9 cellular contexts compared by ENCODE assay signal in the genomic region with DNA sequence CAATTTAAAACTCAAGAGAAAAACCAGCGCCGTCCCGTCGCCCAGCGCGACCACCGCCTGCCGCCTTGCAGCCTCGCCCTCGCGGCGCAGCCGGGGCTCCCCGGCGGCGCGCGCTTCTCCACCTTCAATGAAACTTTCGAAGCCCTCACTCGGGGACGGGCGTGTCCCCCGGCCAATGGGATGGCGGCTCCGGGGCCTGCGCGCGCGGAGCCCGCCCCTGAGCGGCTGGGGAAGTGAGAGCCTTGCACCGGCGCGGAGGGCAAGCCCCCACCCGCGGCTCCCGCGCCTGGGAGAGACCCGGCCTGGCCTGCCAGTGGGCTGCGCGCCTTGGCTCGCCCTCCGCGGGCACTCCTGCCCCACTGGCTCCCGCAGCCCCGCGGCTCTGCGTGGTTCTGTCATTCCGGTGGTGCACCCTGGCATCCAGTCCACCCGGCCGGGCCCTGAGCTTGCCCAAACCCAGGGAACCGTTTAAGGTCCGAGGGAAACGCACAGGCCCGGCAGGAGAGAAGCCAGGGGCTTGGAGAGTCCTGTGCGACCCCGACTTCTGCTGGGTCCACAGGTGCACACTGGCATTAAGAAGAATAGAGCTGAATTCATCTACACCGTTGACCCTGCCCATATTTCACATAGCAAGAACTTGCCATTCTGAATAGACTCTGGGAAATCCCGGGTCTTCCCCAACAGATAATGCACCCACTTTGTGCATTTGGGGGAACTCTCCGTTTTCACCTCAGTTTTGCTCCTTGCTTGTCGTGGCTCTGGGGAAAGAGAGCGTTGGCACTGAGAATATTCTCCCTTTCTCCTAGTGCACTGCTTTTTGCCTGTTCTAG. TPM values are rescaled to one million over a fixed set of nuclear protein-coding genes. Genes with fewer than 3 reads are reported as not detected.
DNase-seq lines count a peak whose midpoint lies in the region; ATAC-seq and TF ChIP-seq lines count a peak whose summit lies in the region.
"Had no signal": no experiment of that assay in that cellular context is flagged by ENCODE, and none has a peak within 500 bp of the region (broad histone marks: within the 10 kb centered on the region; RNA-seq: fewer than 3 reads in every experiment).

TSS of gene PIEZO2 (minus strand) at position 129 of the 830 bp plus-strand sequence. CDS start 981 bp downstream, outside the sequence.

- peak; percentile 44 for DNase-seq in activated CD4-positive, alpha-beta T cell treated with anti-CD3 and anti-CD28 coated beads for 36 hours
- DNase-seq in activated CD4-positive, alpha-beta T cell treated with anti-CD3 and anti-CD28 coated beads, Interleukin-2, amount 50 U/mL, for 1 hour = no peak
- DNase-seq in activated naive CD8-positive, alpha-beta T cell treated with anti-CD3 and anti-CD28 coated beads for 36 hours = peak; percentile 11
- peak; percentile 51 for DNase-seq in hepatic stellate cell (ENCODE audit: low spot score)
- DNase-seq in retinal pigment epithelial cell (ENCODE audit: low read depth) = no peak
- DNase-seq in cortex of kidney (lab: John Stamatoyannopoulos, UW) = no peak
- no peak for DNase-seq in NCI-H1436 (lab: John Stamatoyannopoulos, UW)

- no peak within 1 kb of the TSS for H3K27ac Mint-ChIP-seq in activated CD4-positive, alpha-beta T cell treated with anti-CD3 and anti-CD28 coated beads for 36 hours
- H3K27ac Mint-ChIP-seq in activated naive CD8-positive, alpha-beta T cell treated with anti-CD3 and anti-CD28 coated beads for 36 hours = no peak within 1 kb of the TSS
- H3K27ac Mint-ChIP-seq: activated naive CD4-positive, alpha-beta T cell treated with anti-CD3 and anti-CD28 coated beads, Interleukin-2, amount 50 U/mL, for 72 hours had no signal

- no peaks in the 10 kb centered on the region for H3K9me3 Mint-ChIP-seq in activated CD4-positive, alpha-beta T cell treated with anti-CD3 and anti-CD28 coated beads for 36 hours (ENCODE audit: low read depth)
- H3K9me3 Mint-ChIP-seq in activated naive CD8-positive, alpha-beta T cell treated with anti-CD3 and anti-CD28 coated beads for 36 hours = no peaks in the 10 kb centered on the region
- H3K9me3 Mint-ChIP-seq: activated naive CD4-positive, alpha-beta T cell treated with anti-CD3 and anti-CD28 coated beads, Interleukin-2, amount 50 U/mL, for 72 hours had no signal

- H3K4me1 Mint-ChIP-seq in activated CD4-positive, alpha-beta T cell treated with anti-CD3 and anti-CD28 coated beads for 36 hours = peaks cover 5% of the 10 kb centered on the region
- H3K4me1 Mint-ChIP-seq in activated naive CD8-positive, alpha-beta T cell treated with anti-CD3 and anti-CD28 coated beads for 36 hours = peaks cover 4% of the 10 kb centered on the region

- H3K4me3 ChIP-seq in retinal pigment epithelial cell (ENCODE audit: low read length) = peak within 1 kb of the TSS; percentile 38

- TF ChIP-seq CTCF in retinal pigment epithelial cell (conservative IDR thresholded peaks at IDR 0.05; ENCODE audit: low read depth, low read length) = no peak

- intact Hi-C loops in activated CD4-positive, alpha-beta T cell treated with anti-CD3 and anti-CD28 coated beads for 36 hours (cut with DNase I, micrococcal nuclease) = loop anchor here (5.0 to 10.0 kb wide), 3 partner anchors 65 to 362 kb away; no protein-coding TSS in a partner anchor

- POLR2A ChIA-PET in activated CD4-positive, alpha-beta T cell treated with anti-CD3 and anti-CD28 coated beads for 36 hours (lab: Charles Lee) = no interaction called here

- ATAC-seq in activated CD4-positive, alpha-beta T cell treated with anti-CD3 and anti-CD28 coated beads for 36 hours = peak; percentile 42
- peak; percentile 76 for ATAC-seq in HG03095 (IDR thresholded peaks at IDR 0.05; ENCODE audit: unreplicated experiment)

- CTCF ChIA-PET in activated CD4-positive, alpha-beta T cell treated with anti-CD3 and anti-CD28 coated beads for 36 hours (lab: Charles Lee) = interaction anchor here (1.1 kb wide), 1 partner anchor 14 kb away, joined by 3 read pairs; no protein-coding TSS in a partner anchor

- peaks cover 34% of the 10 kb centered on the region for H3K27me3 Mint-ChIP-seq in activated CD4-positive, alpha-beta T cell treated with anti-CD3 and anti-CD28 coated beads for 36 hours
- peaks cover 59% of the 10 kb centered on the region for H3K27me3 Mint-ChIP-seq in activated naive CD8-positive, alpha-beta T cell treated with anti-CD3 and anti-CD28 coated beads for 36 hours

- H3K36me3 Mint-ChIP-seq in activated CD4-positive, alpha-beta T cell treated with anti-CD3 and anti-CD28 coated beads for 36 hours (ENCODE audit: low read depth) = no peaks in the 10 kb centered on the region
- no peaks in the 10 kb centered on the region for H3K36me3 Mint-ChIP-seq in activated naive CD8-positive, alpha-beta T cell treated with anti-CD3 and anti-CD28 coated beads for 36 hours

- H3K4me3 Mint-ChIP-seq in activated CD4-positive, alpha-beta T cell treated with anti-CD3 and anti-CD28 coated beads for 36 hours = no peak within 1 kb of the TSS
- no peak within 1 kb of the TSS for H3K4me3 Mint-ChIP-seq in activated naive CD8-positive, alpha-beta T cell treated with anti-CD3 and anti-CD28 coated beads for 36 hours

RNA-seq across cellular contexts. Expression of gene PIEZO2, which starts in this region (rescaled TPM):
- not detected for total RNA-seq in activated CD4-positive, alpha-beta T cell treated with anti-CD3 and anti-CD28 coated beads for 36 hours
- not detected for total RNA-seq in activated naive CD8-positive, alpha-beta T cell treated with anti-CD3 and anti-CD28 coated beads for 36 hours
- total RNA-seq: activated naive CD4-positive, alpha-beta T cell treated with anti-CD3 and anti-CD28 coated beads, Interleukin-2, amount 50 U/mL, for 72 hours had no signal

Comparison
In these comparisons a context has a peak if more than half of its experiments do, and no peak if none do; other contexts are left out.
1. Peak in DNase-seq and ATAC-seq in activated CD4-positive, alpha-beta T cell treated with anti-CD3 and anti-CD28 coated beads for 36 hours; RNA of the gene not detected or under 1 TPM.
2. Peak in DNase-seq in activated naive CD8-positive, alpha-beta T cell treated with anti-CD3 and anti-CD28 coated beads for 36 hours; RNA of the gene not detected or under 1 TPM.